10 cellular contexts compared by ENCODE assay signal in genomic region chr6:14095444-14095843, GRCh38. TPM values are rescaled to one million over a fixed set of nuclear protein-coding genes. Genes with fewer than 3 reads are reported as not detected.
DNase-seq lines count a peak whose midpoint lies in the region; ATAC-seq and TF ChIP-seq lines count a peak whose summit lies in the region.
"Had no signal": no experiment of that assay in that cellular context is flagged by ENCODE, and none has a peak within 500 bp of the region (broad histone marks: within the 10 kb centered on the region; RNA-seq: fewer than 3 reads in every experiment).

No MANE protein-coding gene starts in this region.

- H3K27me3 Mint-ChIP-seq in CD8-positive, alpha-beta T cell (ENCODE audit: low read depth) = no peaks in the 10 kb centered on the region
- peaks cover 5% of the 10 kb centered on the region for H3K27me3 Mint-ChIP-seq in activated T-helper 2 cell treated with anti-CD3 and anti-CD28 coated beads, Interferon-gamma antibody, Interleukin-2, Interleukin-4, amounts not matched to agents 10 μg/mL and 5 μg/mL and 100 μg/mL, durations not matched to agents 14 hours and 24 hours and 36 hours (ENCODE audit: low read depth)

- no peaks in the 10 kb centered on the region for H3K36me3 Mint-ChIP-seq in CD8-positive, alpha-beta T cell
- no peaks in the 10 kb centered on the region for H3K36me3 Mint-ChIP-seq in activated T-helper 2 cell treated with anti-CD3 and anti-CD28 coated beads, Interferon-gamma antibody, Interleukin-2, Interleukin-4, amounts not matched to agents 10 μg/mL and 5 μg/mL and 100 μg/mL, durations not matched to agents 14 hours and 24 hours and 36 hours (ENCODE audit: low read depth)

- intact Hi-C loops in CD8-positive, alpha-beta T cell (cut with DNase I, micrococcal nuclease) = no loop called here
- intact Hi-C loops in activated T-helper 2 cell treated with anti-CD3 and anti-CD28 coated beads, Interferon-gamma antibody, Interleukin-2, Interleukin-4, amounts not matched to agents 10 μg/mL and 5 μg/mL and 100 μg/mL, durations not matched to agents 14 hours and 24 hours and 36 hours (cut with micrococcal nuclease) = loop anchor here (1.0 kb wide), 1 partner anchor 14 kb away; no protein-coding TSS in a partner anchor
- intact Hi-C loops in left ventricle myocardium inferior (cut with micrococcal nuclease) = no loop called here

- no peaks in the 10 kb centered on the region for H3K9me3 ChIP-seq in CD8-positive, alpha-beta T cell (ENCODE audit: low read length)
- H3K9me3 ChIP-seq in left ventricle myocardium inferior (replicated peaks) = peaks cover 8% of the 10 kb centered on the region

- no peak overlapping the region for H3K4me3 Mint-ChIP-seq in CD8-positive, alpha-beta T cell
- H3K4me3 Mint-ChIP-seq in activated T-helper 2 cell treated with anti-CD3 and anti-CD28 coated beads, Interferon-gamma antibody, Interleukin-2, Interleukin-4, amounts not matched to agents 10 μg/mL and 5 μg/mL and 100 μg/mL, durations not matched to agents 14 hours and 24 hours and 36 hours (ENCODE audit: low read depth) = no peak overlapping the region

- POLR2A ChIA-PET in CD8-positive, alpha-beta T cell (lab: Charles Lee) = no interaction called here

- H3K27me3 ChIP-seq in CD8-positive, alpha-beta T cell (ENCODE audit: insufficient read depth, low read length) = no peaks in the 10 kb centered on the region
- H3K27me3 ChIP-seq in left ventricle myocardium inferior (ENCODE audit: low read depth) = peaks cover 11% of the 10 kb centered on the region

- H3K4me1 ChIP-seq in CD8-positive, alpha-beta T cell (ENCODE audit: insufficient read depth, low read length) = no peaks in the 10 kb centered on the region
- no peaks in the 10 kb centered on the region for H3K4me1 ChIP-seq in left ventricle myocardium inferior

- CTCF ChIA-PET in CD8-positive, alpha-beta T cell (lab: Charles Lee) = interaction anchor here (1.2 kb wide), 1 partner anchor 11 kb away, joined by 3 read pairs; no protein-coding TSS in a partner anchor

- no peak overlapping the region for H3K4me3 ChIP-seq in CD8-positive, alpha-beta T cell (ENCODE audit: low read depth, low read length)
- no peak overlapping the region for H3K4me3 ChIP-seq in left ventricle myocardium inferior

- H3K27ac Mint-ChIP-seq in CD8-positive, alpha-beta T cell = no peak overlapping the region
- peak overlapping the region; percentile 78 for H3K27ac Mint-ChIP-seq in activated T-helper 2 cell treated with anti-CD3 and anti-CD28 coated beads, Interferon-gamma antibody, Interleukin-2, Interleukin-4, amounts not matched to agents 10 μg/mL and 5 μg/mL and 100 μg/mL, durations not matched to agents 14 hours and 24 hours and 36 hours

- DNase-seq in CD8-positive, alpha-beta T cell = no peak
- no peak for DNase-seq in activated T-helper 2 cell treated with anti-CD3 and anti-CD28 coated beads, Interferon-gamma antibody, Interleukin-2, Interleukin-4, amounts not matched to agents 10 μg/mL and 5 μg/mL and 100 μg/mL, durations not matched to agents 14 hours and 24 hours and 36 hours (ENCODE audit: low spot score)
- no peak for DNase-seq in NCI-H1092 treated with DMSO at 0.1 percent for 48 hours (lab: John Stamatoyannopoulos, UW)
- DNase-seq in left ventricle myocardium inferior = no peak
- DNase-seq: left colon, NCI-H1436 treated with DMSO at 0.1 percent for 48 hours had no signal

- peak; percentile 29 for ATAC-seq in CD8-positive, alpha-beta T cell
- ATAC-seq in GM19395 (IDR thresholded peaks at IDR 0.05; ENCODE audit: unreplicated experiment) (peak; percentile 43), HG02973 (IDR thresholded peaks at IDR 0.05; ENCODE audit: unreplicated experiment) (peak; percentile 48), HG03469 (IDR thresholded peaks at IDR 0.05; ENCODE audit: unreplicated experiment) (no peak), HG03520 (IDR thresholded peaks at IDR 0.05; ENCODE audit: unreplicated experiment) (no peak)
- ATAC-seq: left colon had no signal

- TF ChIP-seq CTCF in CD8-positive, alpha-beta T cell (IDR thresholded peaks at IDR 0.05) = no peak
- no peak for TF ChIP-seq CTCF in left ventricle myocardium inferior (IDR thresholded peaks at IDR 0.05; ENCODE audit: borderline replicate concordance)

- H3K4me1 Mint-ChIP-seq in CD8-positive, alpha-beta T cell (ENCODE audit: low read depth) = peaks cover 5% of the 10 kb centered on the region
- H3K4me1 Mint-ChIP-seq in activated T-helper 2 cell treated with anti-CD3 and anti-CD28 coated beads, Interferon-gamma antibody, Interleukin-2, Interleukin-4, amounts not matched to agents 10 μg/mL and 5 μg/mL and 100 μg/mL, durations not matched to agents 14 hours and 24 hours and 36 hours (ENCODE audit: low read depth) = peaks cover 43% of the 10 kb centered on the region

- H3K27ac ChIP-seq in CD8-positive, alpha-beta T cell (ENCODE audit: low read depth, low read length) = no peak overlapping the region
- no peak overlapping the region for H3K27ac ChIP-seq in left ventricle myocardium inferior (replicated peaks)

- no peaks in the 10 kb centered on the region for H3K9me3 Mint-ChIP-seq in CD8-positive, alpha-beta T cell
- no peaks in the 10 kb centered on the region for H3K9me3 Mint-ChIP-seq in activated T-helper 2 cell treated with anti-CD3 and anti-CD28 coated beads, Interferon-gamma antibody, Interleukin-2, Interleukin-4, amounts not matched to agents 10 μg/mL and 5 μg/mL and 100 μg/mL, durations not matched to agents 14 hours and 24 hours and 36 hours

- no peaks in the 10 kb centered on the region for H3K36me3 ChIP-seq in CD8-positive, alpha-beta T cell (ENCODE audit: insufficient read depth, low read length)
- H3K36me3 ChIP-seq in left ventricle myocardium inferior = no peaks in the 10 kb centered on the region

RNA-seq across cellular contexts. Expression of gene CD83, which starts 22.1 kb away (rescaled TPM):
- 10 to 100 TPM; 57.2 to 60.4 TPM for total RNA-seq in CD8-positive, alpha-beta T cell
- total RNA-seq in activated T-helper 2 cell treated with anti-CD3 and anti-CD28 coated beads, Interferon-gamma antibody, Interleukin-2, Interleukin-4, amounts not matched to agents 10 μg/mL and 5 μg/mL and 100 μg/mL, durations not matched to agents 14 hours and 24 hours and 36 hours = 145 and 150 TPM in 2 replicates
- total RNA-seq in left ventricle myocardium inferior = 1.8 TPM

Comparison
In these comparisons a context has a peak if more than half of its experiments do, and no peak if none do; other contexts are left out.
1. ATAC-seq: peak in CD8-positive, alpha-beta T cell (single experiment), GM19395 (single experiment) and HG02973 (single experiment); none in HG03469 (single experiment) and HG03520 (single experiment).
2. RNA of gene CD83, which starts 22.1 kb away (total RNA-seq): 145 to 150 TPM in activated T-helper 2 cell treated with anti-CD3 and anti-CD28 coated beads, Interferon-gamma antibody, Interleukin-2, Interleukin-4, amounts not matched to agents 10 μg/mL and 5 μg/mL and 100 μg/mL, durations not matched to agents 14 hours and 24 hours and 36 hours and 57.2 to 60.4 TPM in CD8-positive, alpha-beta T cell; 1.8 TPM in left ventricle myocardium inferior (single experiment); every median in the first group is over 10 times any median in the second.